8 cellular contexts compared by ENCODE assay signal in the genomic region with DNA sequence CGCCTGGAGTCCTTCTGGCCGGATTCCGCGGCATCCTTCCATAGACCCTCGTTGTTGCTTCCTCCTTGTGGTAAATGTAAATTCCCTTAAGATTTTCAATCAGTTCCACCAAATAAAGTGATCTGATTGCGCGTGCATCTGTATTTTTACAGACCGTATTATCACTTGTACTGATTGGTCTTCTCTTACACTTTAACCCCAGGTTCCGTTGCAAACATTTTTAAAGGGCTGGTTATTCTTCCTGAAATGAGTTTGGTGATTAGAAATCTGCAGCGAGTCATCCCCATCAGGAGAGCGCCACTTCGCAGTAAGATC. TPM values are rescaled to one million over a fixed set of nuclear protein-coding genes. Genes with fewer than 3 reads are reported as not detected.
DNase-seq lines count a peak whose midpoint lies in the region; ATAC-seq and TF ChIP-seq lines count a peak whose summit lies in the region.

No MANE protein-coding gene starts in this region.

- no peaks in the 10 kb centered on the region for H3K9me3 Mint-ChIP-seq in CD4-positive, alpha-beta memory T cell

- no peaks in the 10 kb centered on the region for H3K27me3 ChIP-seq in CD4-positive, alpha-beta memory T cell (ENCODE audit: insufficient read depth, low read length)
- H3K27me3 ChIP-seq in HL-60 (ENCODE audit: insufficient read depth, poor library complexity, severe bottlenecking): no peaks in the 10 kb centered on the region
- H3K27me3 ChIP-seq in brain microvascular endothelial cell (replicated peaks): no peaks in the 10 kb centered on the region
- H3K27me3 ChIP-seq in mononuclear cell (ENCODE audit: insufficient read depth, low read length): no peaks in the 10 kb centered on the region

- ATAC-seq in HG02884 (IDR thresholded peaks at IDR 0.05; ENCODE audit: unreplicated experiment) (no peak), GM21825 (IDR thresholded peaks at IDR 0.05; ENCODE audit: unreplicated experiment) (no peak)

- TF ChIP-seq CTCF in HL-60 (IDR thresholded peaks at IDR 0.05; ENCODE audit: insufficient read depth, low read length) (no peak), brain microvascular endothelial cell (IDR thresholded peaks at IDR 0.05; ENCODE audit: low read depth, low read length, missing control alignments) (no peak)

- CTCF ChIA-PET in CD4-positive, alpha-beta memory T cell (lab: Charles Lee; ENCODE audit: partially characterized antibody): no interaction called here

- no peak for DNase-seq in CD4-positive, alpha-beta memory T cell
- DNase-seq in HL-60 (ENCODE audit: low read depth in 1 of 2, low spot score in 1 of 2) (no peak), brain microvascular endothelial cell (no peak), islet precursor cell (no peak), NCI-H2081 treated with DMSO at 0.1 percent for 48 hours (lab: John Stamatoyannopoulos, UW) (no peak)

- H3K36me3 ChIP-seq in CD4-positive, alpha-beta memory T cell (ENCODE audit: insufficient read depth, low read length): peaks cover 9% of the 10 kb centered on the region
- peaks cover 13% of the 10 kb centered on the region for H3K36me3 ChIP-seq in brain microvascular endothelial cell (replicated peaks)

- in situ Hi-C loops in brain microvascular endothelial cell (cut with HindIII; ENCODE audit: low pct_ligation_motif_present, low sequenced_read_pairs): no loop called here

- peak overlapping the region; percentile 69 for H3K27ac ChIP-seq in CD4-positive, alpha-beta memory T cell (ENCODE audit: low read depth, low read length)
- H3K27ac ChIP-seq in HL-60 (replicated peaks) (peak overlapping the region; percentile 88), brain microvascular endothelial cell (peak overlapping the region; percentile 90)

- H3K4me1 Mint-ChIP-seq in CD4-positive, alpha-beta memory T cell: peaks cover 31 to 68% (median 51%) of the 10 kb centered on the region in 4 donors

- H3K27me3 Mint-ChIP-seq in CD4-positive, alpha-beta memory T cell: peaks cover 0 to 2% of the 10 kb centered on the region in 2 donors

- H3K4me3 ChIP-seq in CD4-positive, alpha-beta memory T cell (ENCODE audit: low read length in 2 of 2): peak overlapping the region; percentile 63 to 71
- peak overlapping the region; percentile 76 for H3K4me3 ChIP-seq in HL-60 (replicated peaks; ENCODE audit: insufficient read depth, low read length)
- peak overlapping the region; percentile 64 for H3K4me3 ChIP-seq in brain microvascular endothelial cell (ENCODE audit: low read depth, low read length)
- peak overlapping the region; percentile 82 for H3K4me3 ChIP-seq in mononuclear cell (ENCODE audit: low read length)

- H3K4me1 ChIP-seq in CD4-positive, alpha-beta memory T cell (ENCODE audit: insufficient read depth, low read length): peaks cover 45% of the 10 kb centered on the region
- peaks cover 64% of the 10 kb centered on the region for H3K4me1 ChIP-seq in mononuclear cell (ENCODE audit: insufficient read depth, low read length)

- POLR2A ChIA-PET in CD4-positive, alpha-beta memory T cell (lab: Charles Lee; ENCODE audit: partially characterized antibody): interaction anchor here (0.9 to 2.5 kb wide), 5 partner anchors 10 to 172 kb away, joined by 3 to 16 read pairs (median 4); a partner anchor contains a TSS

- H3K27ac Mint-ChIP-seq in CD4-positive, alpha-beta memory T cell: peak overlapping the region; percentile 87 to 99 (median 98)

- peak overlapping the region; percentile 95 to 100 (median 98) for H3K4me3 Mint-ChIP-seq in CD4-positive, alpha-beta memory T cell

- H3K36me3 Mint-ChIP-seq in CD4-positive, alpha-beta memory T cell: peaks cover 18 to 38% of the 10 kb centered on the region in 2 donors

- H3K9me3 ChIP-seq in CD4-positive, alpha-beta memory T cell (ENCODE audit: control insufficient read depth in 1 of 2, low read length in 2 of 2): no peaks in the 10 kb centered on the region
- no peaks in the 10 kb centered on the region for H3K9me3 ChIP-seq in mononuclear cell (ENCODE audit: low read depth, low read length)

- intact Hi-C loops in CD4-positive, alpha-beta memory T cell (cut with micrococcal nuclease): loop anchor here (1.0 to 10.0 kb wide), 5 partner anchors 10 to 312 kb away; a partner anchor contains a TSS

RNA-seq across cellular contexts. Expression of a gene that starts 0.5 kb away (rescaled TPM):
- 10 to 100 TPM; 11.5 to 14.7 TPM for total RNA-seq in CD4-positive, alpha-beta memory T cell
- 10 to 100 TPM; 15.5 to 18.9 TPM for polyA plus RNA-seq in CD4-positive, alpha-beta memory T cell
- 19.7 TPM for total RNA-seq in mononuclear cell

RNA-seq across cellular contexts. Expression of a gene that starts 1.2 kb away (rescaled TPM):
- total RNA-seq in CD4-positive, alpha-beta memory T cell: 100 to 1,000 TPM; 155 to 168 TPM
- 10 to 100 TPM; 14.9 to 45.6 TPM for polyA plus RNA-seq in CD4-positive, alpha-beta memory T cell
- 38.8 TPM for total RNA-seq in mononuclear cell

RNA-seq across cellular contexts. Expression of a gene that starts 37.0 kb away (rescaled TPM):
- total RNA-seq in CD4-positive, alpha-beta memory T cell: 1 to 10 TPM; 8.2 to 9.4 TPM
- polyA plus RNA-seq in CD4-positive, alpha-beta memory T cell: 1 to 10 TPM in 1 of 2 donors, under 1 TPM in 1; 0.35 to 1.1 TPM
- 1.0 TPM for total RNA-seq in mononuclear cell

RNA-seq across cellular contexts. Expression of a gene that starts 37.3 kb away (rescaled TPM):
- 10 to 100 TPM; 46.9 to 52.1 TPM for total RNA-seq in CD4-positive, alpha-beta memory T cell
- 10 to 100 TPM in 1 of 2 donors, 1 to 10 TPM in 1; 2.0 to 25.2 TPM for polyA plus RNA-seq in CD4-positive, alpha-beta memory T cell
- total RNA-seq in mononuclear cell: 27.9 TPM

RNA-seq across cellular contexts. Expression of a gene that starts 58.1 kb away (rescaled TPM):
- 10 to 100 TPM; 53.2 to 54.5 TPM for total RNA-seq in CD4-positive, alpha-beta memory T cell
- polyA plus RNA-seq in CD4-positive, alpha-beta memory T cell: 10 to 100 TPM; 15.3 to 16.9 TPM
- 9.6 TPM for total RNA-seq in mononuclear cell
